ENCODE assay signal across 8 cellular contexts in the genomic region with DNA sequence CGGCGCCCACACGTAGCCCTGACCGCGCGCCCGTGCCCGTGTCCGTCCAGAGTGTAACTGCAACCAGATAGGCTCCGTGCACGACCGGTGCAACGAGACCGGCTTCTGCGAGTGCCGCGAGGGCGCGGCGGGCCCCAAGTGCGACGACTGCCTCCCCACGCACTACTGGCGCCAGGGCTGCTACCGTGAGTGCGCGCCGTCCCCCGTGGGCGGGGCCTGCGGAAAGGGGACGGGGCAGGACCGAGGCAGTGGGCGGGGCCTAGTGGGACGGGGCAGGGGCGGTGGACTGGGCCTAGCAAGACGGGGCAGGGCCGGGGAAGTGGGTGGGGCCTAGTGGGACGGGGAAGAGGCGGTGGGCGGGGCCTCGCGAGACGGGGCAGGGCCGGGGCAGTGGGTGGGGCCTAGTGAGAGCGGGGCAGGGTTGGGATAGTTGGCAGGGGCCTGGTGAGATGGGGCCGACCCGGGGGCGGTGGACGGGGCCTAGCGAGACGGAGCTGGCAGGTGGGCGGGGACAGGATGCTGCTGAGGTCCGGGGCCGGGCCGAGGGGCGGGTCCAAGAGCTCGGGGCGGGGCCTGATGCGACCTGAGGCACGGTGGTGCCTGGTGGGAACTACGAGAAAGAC.
DNase-seq lines count a peak whose midpoint lies in the region; ATAC-seq and TF ChIP-seq lines count a peak whose summit lies in the region.

No MANE protein-coding gene starts in this region.

- H3K4me1 Mint-ChIP-seq in dendritic cell treated with granulocyte-macrophage colony-stimulating factor and Interleukin-4, amounts not matched to agents 40 ng/mL and 50 ng/mL, for 4 days (ENCODE audit: low read depth) = peaks cover 50% of the 10 kb centered on the region

- intact Hi-C loops in dendritic cell treated with granulocyte-macrophage colony-stimulating factor and Interleukin-4, amounts not matched to agents 40 ng/mL and 50 ng/mL, for 4 days (cut with micrococcal nuclease) = no loop called here
- intact Hi-C loops in left lung (cut with DNase I) = no loop called here

- H3K9me3 Mint-ChIP-seq in dendritic cell treated with granulocyte-macrophage colony-stimulating factor and Interleukin-4, amounts not matched to agents 40 ng/mL and 50 ng/mL, for 4 days = no peaks in the 10 kb centered on the region

- H3K27me3 Mint-ChIP-seq in dendritic cell treated with granulocyte-macrophage colony-stimulating factor and Interleukin-4, amounts not matched to agents 40 ng/mL and 50 ng/mL, for 4 days = peaks cover 63% of the 10 kb centered on the region

- peak overlapping the region; percentile 68 for H3K27ac Mint-ChIP-seq in dendritic cell treated with granulocyte-macrophage colony-stimulating factor and Interleukin-4, amounts not matched to agents 40 ng/mL and 50 ng/mL, for 4 days

- no peaks in the 10 kb centered on the region for H3K9me3 ChIP-seq in left lung

- DNase-seq in AML-193 (lab: John Stamatoyannopoulos, UW) (peak; percentile 74 to 96), NCI-H748 treated with DMSO at 0.1 percent for 48 hours (lab: John Stamatoyannopoulos, UW) (peak; percentile 88), left lung (peak; percentile 98 to 100)
- DNase-seq in activated CD4-positive, alpha-beta T cell treated with anti-CD3 and anti-CD28 coated beads, Interleukin-2, amount 50 U/mL, for 24 hours (ENCODE audit: low read depth in 1 of 2, low spot score in 1 of 2) = peak; percentile 96
- peak; percentile 98 for DNase-seq in stimulated activated CD4-positive, alpha-beta T cell treated with anti-CD3 and anti-CD28 coated beads, Interleukin-1b, Interleukin-23, amount 100 ng/mL, for 48 hours

- H3K4me1 ChIP-seq in left lung = peaks cover 7 to 50% of the 10 kb centered on the region in 2 donors

- no peaks in the 10 kb centered on the region for H3K36me3 ChIP-seq in left lung

- peaks cover 11% of the 10 kb centered on the region for H3K36me3 Mint-ChIP-seq in dendritic cell treated with granulocyte-macrophage colony-stimulating factor and Interleukin-4, amounts not matched to agents 40 ng/mL and 50 ng/mL, for 4 days (ENCODE audit: low read depth)

- ATAC-seq in GM19351 (IDR thresholded peaks at IDR 0.05; ENCODE audit: unreplicated experiment) = peak; percentile 84
- peak; percentile 47 for ATAC-seq in HG03520 (IDR thresholded peaks at IDR 0.05; ENCODE audit: unreplicated experiment)
- peak; percentile 96 for ATAC-seq in left lung

- TF ChIP-seq CTCF in left lung (IDR thresholded peaks at IDR 0.05) = peak in 1 of 2 donors; percentile 40

- peak overlapping the region; percentile 48 to 71 for H3K4me3 ChIP-seq in left lung

- peaks cover 0 to 18% of the 10 kb centered on the region in 2 donors for H3K27me3 ChIP-seq in left lung

- H3K4me3 Mint-ChIP-seq in dendritic cell treated with granulocyte-macrophage colony-stimulating factor and Interleukin-4, amounts not matched to agents 40 ng/mL and 50 ng/mL, for 4 days = peak overlapping the region; percentile 83

- peak overlapping the region in 1 of 2 donors; percentile 78 for H3K27ac ChIP-seq in left lung
